In the genomic region with DNA sequence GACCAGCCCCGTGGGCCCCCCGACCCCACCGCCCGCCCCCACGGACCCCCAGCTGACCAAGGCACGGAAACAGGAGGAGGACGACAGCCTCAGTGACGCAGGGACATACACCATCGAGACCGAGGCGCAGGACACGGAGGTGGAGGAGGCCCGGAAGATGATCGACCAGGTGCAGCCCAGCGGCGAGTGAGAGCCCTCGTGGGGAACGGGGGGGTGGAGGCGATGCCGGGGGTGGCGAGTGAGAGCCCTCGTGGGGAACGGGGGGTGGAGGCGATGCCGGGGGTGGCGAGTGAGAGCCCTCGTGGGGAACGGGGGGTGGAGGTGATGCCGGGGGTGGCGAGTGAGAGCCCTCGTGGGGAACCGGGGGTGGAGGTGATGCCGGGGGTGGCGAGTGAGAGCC, we compare ENCODE assay signal across 4 cellular contexts. TPM values are rescaled to one million over a fixed set of nuclear protein-coding genes. Genes with fewer than 3 reads are reported as not detected.
"Had no signal": no experiment of that assay in that cellular context is flagged by ENCODE, and none has a peak within 500 bp of the region (broad histone marks: within the 10 kb centered on the region; RNA-seq: fewer than 3 reads in every experiment).

No MANE protein-coding gene starts in this region.

RNA-seq across cellular contexts. Expression of a gene that starts 19.3 kb away (rescaled TPM):
- polyA plus RNA-seq: IgD-negative memory B cell had no signal

RNA-seq across cellular contexts. Expression of a gene that starts 40.3 kb away (rescaled TPM):
- total RNA-seq: M059J, SJCRH30 had no signal
- polyA plus RNA-seq: K562 had no signal
